1 cellular context compared by ENCODE assay signal in genomic region chr1:13701274-13701650, GRCh38.
TF ChIP-seq lines count a peak whose summit lies in the region.

No MANE protein-coding gene starts in this region.

TF ChIP-seq in SK-N-SH, 30 proteins besides CTCF, POLR2A, EP300 and RAD21 (continued from another document):
- TF ChIP-seq REST (IDR thresholded peaks at IDR 0.05; ENCODE audit: low read depth, low read length) = no peak
- TF ChIP-seq FOXM1 (IDR thresholded peaks at IDR 0.05; ENCODE audit: low read depth) = no peak
- no peak for TF ChIP-seq ELF1 (IDR thresholded peaks at IDR 0.05)
- TF ChIP-seq CHD2 (IDR thresholded peaks at IDR 0.05; ENCODE audit: low read length, partially characterized antibody) = no peak
- no peak for TF ChIP-seq TCF12 (IDR thresholded peaks at IDR 0.05)
- TF ChIP-seq PBX3 (IDR thresholded peaks at IDR 0.05) = no peak
- TF ChIP-seq POLR2AphosphoS5 (IDR thresholded peaks at IDR 0.05; ENCODE audit: low read depth, low read length) = no peak
- TF ChIP-seq EZH2phosphoT487 (IDR thresholded peaks at IDR 0.05; ENCODE audit: borderline replicate concordance, low read depth) = no peak
- no peak for TF ChIP-seq MXI1 (IDR thresholded peaks at IDR 0.05; ENCODE audit: low read depth, low read length)
- TF ChIP-seq FOSL2 (IDR thresholded peaks at IDR 0.05; ENCODE audit: borderline replicate concordance, low read depth) = no peak
